9 cellular contexts compared by ENCODE assay signal in the genomic region with DNA sequence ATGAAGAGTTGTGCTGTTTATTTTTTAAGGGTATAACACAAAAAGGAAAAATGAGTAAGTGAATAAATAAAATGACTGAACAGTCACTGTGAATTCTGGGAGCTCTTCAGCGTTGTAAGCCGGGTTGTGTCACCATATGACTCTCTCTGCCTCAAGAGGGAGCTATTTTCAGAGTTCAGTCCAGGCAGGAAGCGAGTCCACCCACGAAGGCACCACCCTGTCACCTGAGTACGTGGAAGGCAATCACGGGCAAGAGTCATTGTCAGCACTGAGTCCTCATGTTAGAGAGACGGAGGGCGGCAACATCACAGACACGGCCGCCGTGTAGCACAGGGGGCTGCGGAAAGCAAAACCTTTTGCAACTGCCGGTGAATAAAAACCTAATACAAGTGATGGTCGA.
A peak's percentile ranks its signal among the peaks of the same experiment; 100 is the strongest.
DNase-seq lines count a peak whose midpoint lies in the region; ATAC-seq and TF ChIP-seq lines count a peak whose summit lies in the region.
"Had no signal": no experiment of that assay in that cellular context is flagged by ENCODE, and none has a peak within 500 bp of the region (broad histone marks: within the 10 kb centered on the region; RNA-seq: fewer than 3 reads in every experiment).

No MANE protein-coding gene starts in this region.

- no peaks in the 10 kb centered on the region for H3K4me1 Mint-ChIP-seq in activated naive CD8-positive, alpha-beta T cell (ENCODE audit: low read depth)

- H3K9me3 Mint-ChIP-seq in activated naive CD8-positive, alpha-beta T cell (ENCODE audit: low read depth), result no peaks in the 10 kb centered on the region

- ATAC-seq in GM18861 (IDR thresholded peaks at IDR 0.05; ENCODE audit: unreplicated experiment) (no peak), GM19467 (IDR thresholded peaks at IDR 0.05; ENCODE audit: unreplicated experiment) (no peak)

- no peaks in the 10 kb centered on the region for H3K36me3 ChIP-seq in OCI-LY1 (ENCODE audit: insufficient read depth, low read length)

- no peak overlapping the region for H3K4me3 ChIP-seq in OCI-LY1 (ENCODE audit: low read depth, low read length, poor library complexity, severe bottlenecking)
- H3K4me3 ChIP-seq: skin epidermis had no signal

- no peaks in the 10 kb centered on the region for H3F3A ChIP-seq in OCI-LY1 (ENCODE audit: insufficient read depth, low read length)

- no peaks in the 10 kb centered on the region for H3K4me1 ChIP-seq in OCI-LY1 (ENCODE audit: insufficient read depth, low read length, severe bottlenecking)

- H3K9ac ChIP-seq in OCI-LY1 (ENCODE audit: low read length), result no peak overlapping the region

- H3K79me2 ChIP-seq in OCI-LY1 (ENCODE audit: insufficient read depth, low read length), result no peaks in the 10 kb centered on the region

- in situ Hi-C loops in GM13977 (cut with MboI; ENCODE audit: low pct_unique_long_range_greater_than_20kb, low sequenced_read_pairs, unreplicated experiment), result no loop called here

- H3K27ac ChIP-seq in OCI-LY1 (ENCODE audit: low read depth, low read length, poor library complexity, severe bottlenecking), result no peak overlapping the region
- H3K27ac ChIP-seq: skin epidermis had no signal

- no peaks in the 10 kb centered on the region for H3K27me3 ChIP-seq in OCI-LY1 (ENCODE audit: insufficient read depth, low read length)

- no peak overlapping the region for H3K27ac Mint-ChIP-seq in activated naive CD8-positive, alpha-beta T cell

- no peaks in the 10 kb centered on the region for H4K20me1 ChIP-seq in OCI-LY1 (ENCODE audit: insufficient read depth, low read length)

- H2AFZ ChIP-seq in OCI-LY1 (ENCODE audit: low read length), result no peak overlapping the region

- no peaks in the 10 kb centered on the region for H3K9me2 ChIP-seq in OCI-LY1 (ENCODE audit: low read depth, low read length)

- H3K27me3 Mint-ChIP-seq in activated naive CD8-positive, alpha-beta T cell, result peaks cover 7% of the 10 kb centered on the region

- H3K9me3 ChIP-seq in OCI-LY1 (ENCODE audit: low read length), result no peaks in the 10 kb centered on the region

- DNase-seq in GM13977 (ENCODE audit: low spot score), result no peak
- peak; percentile 54 for DNase-seq in stimulated activated CD4-positive, alpha-beta T cell treated with anti-CD3 and anti-CD28 coated beads, Interleukin-1b, Interleukin-23, amount 100 ng/mL, for 48 hours
- DNase-seq in hepatic stellate cell (ENCODE audit: low spot score), result no peak
- no peak for DNase-seq in 8988T

- no peak overlapping the region for H3K4me2 ChIP-seq in OCI-LY1 (ENCODE audit: low read length)

- H3K36me3 Mint-ChIP-seq in activated naive CD8-positive, alpha-beta T cell, result no peaks in the 10 kb centered on the region

- peak; percentile 26 for TF ChIP-seq CTCF in GM13977 (IDR thresholded peaks at IDR 0.05; ENCODE audit: extremely low read depth, insufficient read depth, missing control alignments)
- peak; percentile 36; the same call in 1 of the 2 replicates for TF ChIP-seq CTCF in OCI-LY1 (IDR thresholded peaks at IDR 0.05; ENCODE audit: low read length)

- peak overlapping the region; percentile 5 for H3K4me3 Mint-ChIP-seq in activated naive CD8-positive, alpha-beta T cell
